In genomic region chr11:113556036-113556435, GRCh38 we compare ENCODE assay signal across 19 cellular contexts.
A peak's percentile ranks its signal among the peaks of the same experiment; 100 is the strongest.
DNase-seq lines count a peak whose midpoint lies in the region; ATAC-seq, FAIRE-seq and TF ChIP-seq lines count a peak whose summit lies in the region.
"Had no signal": no experiment of that assay in that cellular context is flagged by ENCODE, and none has a peak within 500 bp of the region (broad histone marks: within the 10 kb centered on the region; RNA-seq: fewer than 3 reads in every experiment).

No MANE protein-coding gene starts in this region.

- no peaks in the 10 kb centered on the region for H3K9me2 ChIP-seq in Karpas-422 (replicated peaks; ENCODE audit: insufficient read depth, low read length)

- no peak for TF ChIP-seq RAD21 in K562 (CRISPR knock-in tag; conservative IDR thresholded peaks at IDR 0.05 in 1 of 2, IDR thresholded peaks at IDR 0.05 in 1 of 2)

- in situ Hi-C loops in K562 (cut with MboI), result no loop called here

- H3F3A ChIP-seq in smooth muscle cell (ENCODE audit: low read depth), result peaks cover 5% of the 10 kb centered on the region

- H3K9ac ChIP-seq in Karpas-422 (ENCODE audit: low read length), result no peak overlapping the region
- H3K9ac ChIP-seq in K562 (ENCODE audit: insufficient read depth in 1 of 2, low read depth in 2 of 2, low read length in 2 of 2), result no peak overlapping the region
- H3K9ac ChIP-seq in smooth muscle cell (ENCODE audit: low read depth), result no peak overlapping the region
- H3K9ac ChIP-seq: BLaER1 treated with 17β-estradiol and CSF1 and Interleukin-3, amounts not matched to agents 10 nM and 100 nM had no signal

- H3K4me1 ChIP-seq in Karpas-422 (ENCODE audit: low read length) (peaks cover 59% of the 10 kb centered on the region), K562 (replicated peaks in 1 of 2; ENCODE audit: control insufficient read depth in 2 of 2, insufficient read depth in 2 of 2, low read length in 2 of 2) (peaks cover 8 to 30% of the 10 kb centered on the region in 2 experiments; a peak in 4 of 5 replicates), small intestine (ENCODE audit: control insufficient read depth in 2 of 2, insufficient read depth in 1 of 2, low read depth in 1 of 2, low read length in 1 of 2) (peaks cover 1 to 2% of the 10 kb centered on the region in 2 donors), smooth muscle cell (ENCODE audit: low read depth) (peaks cover 23% of the 10 kb centered on the region)

- no peak for TF ChIP-seq POLR2A in K562 (conservative IDR thresholded peaks at IDR 0.05)

- TF ChIP-seq EP300 in K562 (IDR thresholded peaks at IDR 0.05; ENCODE audit: low read length), result no peak

- no peak overlapping the region for H2AFZ ChIP-seq in Karpas-422 (ENCODE audit: low read length)
- peak overlapping the region; percentile 20; the same call in 1 of the 2 replicates for H2AFZ ChIP-seq in K562 (ENCODE audit: low read depth, low read length)
- H2AFZ ChIP-seq in smooth muscle cell (ENCODE audit: low read depth), result no peak overlapping the region

- H3K9me3 ChIP-seq in Karpas-422 (ENCODE audit: low read length), result no peaks in the 10 kb centered on the region
- H3K9me3 ChIP-seq in K562 (replicated peaks; ENCODE audit: control insufficient read depth, insufficient read depth, low read depth, low read length), result no peaks in the 10 kb centered on the region
- H3K9me3 ChIP-seq in small intestine (ENCODE audit: control insufficient read depth, low read depth), result no peaks in the 10 kb centered on the region
- H3K9me3 ChIP-seq in smooth muscle cell (replicated peaks; ENCODE audit: low read depth), result no peaks in the 10 kb centered on the region
- H3K9me3 ChIP-seq: BLaER1 treated with 17β-estradiol and CSF1 and Interleukin-3, amounts not matched to agents 10 nM and 100 nM; HAP-1 had no signal

- H3K9me1 ChIP-seq in K562 (ENCODE audit: control insufficient read depth, insufficient read depth, low read length), result no peaks in the 10 kb centered on the region

- H3K36me3 ChIP-seq in Karpas-422 (ENCODE audit: insufficient read depth, low read length), result no peaks in the 10 kb centered on the region
- H3K36me3 ChIP-seq in K562 (ENCODE audit: control insufficient read depth, insufficient read depth, low read length), result no peaks in the 10 kb centered on the region
- no peaks in the 10 kb centered on the region for H3K36me3 ChIP-seq in small intestine (ENCODE audit: control insufficient read depth in 2 of 2, insufficient read depth in 2 of 2, low read length in 2 of 2)
- no peaks in the 10 kb centered on the region for H3K36me3 ChIP-seq in smooth muscle cell (ENCODE audit: low read depth)
- H3K36me3 ChIP-seq: BLaER1 treated with 17β-estradiol and CSF1 and Interleukin-3, amounts not matched to agents 10 nM and 100 nM; HAP-1 had no signal

- WGBS in K562 (ENCODE audit: insufficient coverage, low coverage, missing lambda C conversion rate), result 28% methylated on average over 3 of the region's 3 CpGs
- 11 to 56% (median 27%) methylated on average over 3 of the region's 3 CpGs for WGBS in small intestine, 3 donors
- WGBS in smooth muscle cell (ENCODE audit: low lambda C conversion rate), result 78% methylated on average over 3 of the region's 3 CpGs

- CTCF ChIA-PET in K562 (lab: Yijun Ruan, JAX; ENCODE audit: low intra/inter-chr PET ratio), result no interaction called here

- FAIRE-seq in K562 (lab: Jason Lieb, UNC) (no peak), small intestine (lab: Jason Lieb, UNC) (no peak)
- FAIRE-seq: G401.6, GM12891, GM18507 had no signal

- intact Hi-C loops in K562 (cut with micrococcal nuclease), result no loop called here

- H3K4me2 ChIP-seq in Karpas-422 (ENCODE audit: low read depth, low read length, poor library complexity, severe bottlenecking) (peak overlapping the region; percentile 66), K562 (ENCODE audit: insufficient read depth, low read length) (peak overlapping the region; percentile 9; the same call in 1 of the 2 replicates), smooth muscle cell (no peak overlapping the region)
- H3K4me2 ChIP-seq: BLaER1 treated with 17β-estradiol and CSF1 and Interleukin-3, amounts not matched to agents 10 nM and 100 nM had no signal

- H4K20me1 ChIP-seq in Karpas-422 (ENCODE audit: insufficient read depth, low read depth, low read length) (no peaks in the 10 kb centered on the region), K562 (replicated peaks; ENCODE audit: control insufficient read depth, insufficient read depth, low read length) (no peaks in the 10 kb centered on the region), smooth muscle cell (ENCODE audit: low read depth) (no peaks in the 10 kb centered on the region)
- H4K20me1 ChIP-seq: BLaER1 treated with 17β-estradiol and CSF1 and Interleukin-3, amounts not matched to agents 10 nM and 100 nM had no signal

- peak overlapping the region; percentile 99 for H3K27ac ChIP-seq in Karpas-422 (ENCODE audit: low read length)
- H3K27ac ChIP-seq in K562 (ENCODE audit: extremely low read depth, low read depth, low read length), result no peak overlapping the region
- no peak overlapping the region for H3K27ac ChIP-seq in small intestine (ENCODE audit: low read depth in 1 of 2, low read length in 1 of 2)
- H3K27ac ChIP-seq in smooth muscle cell (ENCODE audit: low read depth), result no peak overlapping the region
- H3K27ac ChIP-seq: BLaER1 treated with 17β-estradiol and CSF1 and Interleukin-3, amounts not matched to agents 10 nM and 100 nM; HL-60 had no signal

- no peak for ATAC-seq in K562
- ATAC-seq: CD8-positive, alpha-beta T cell had no signal

- POLR2A ChIA-PET in K562 (lab: Yijun Ruan, JAX), result interaction anchor here (1.9 kb wide), 1 partner anchor 9 kb away, joined by 4 read pairs; no protein-coding TSS in a partner anchor

- DNase-seq in Karpas-422 (peak; percentile 68), NCI-H526 (lab: John Stamatoyannopoulos, UW) (peak; percentile 81 to 85), K562 (ENCODE audit: extremely low read depth in 1 of 4, low spot score in 3 of 4) (no peak), small intestine (peak; percentile 78), DMS53 treated with DMSO at 0.1 percent for 48 hours (lab: John Stamatoyannopoulos, UW; ENCODE audit: unreplicated experiment) (no peak), smooth muscle cell (lab: John Stamatoyannopoulos, UW; ENCODE audit: unreplicated experiment) (no peak), NCI-H1436 (lab: John Stamatoyannopoulos, UW) (no peak)
- no peak for DNase-seq in activated CD4-positive, CD25-positive, alpha-beta regulatory T cell treated with anti-CD3 and anti-CD28 coated beads, Interleukin-2, amount 50 U/mL, for 72 hours
- DNase-seq: DMS 273 treated with DMSO at 0.1 percent for 48 hours, DMS53, IMR-90, KBM-7 had no signal

- no peak for TF ChIP-seq CTCF in K562 (IDR thresholded peaks at IDR 0.05 in 2 of 3, conservative IDR thresholded peaks at IDR 0.05 in 1 of 3; ENCODE audit: insufficient read depth in 2 of 3, low read depth in 1 of 3, low read length in 3 of 3)
- no peak for TF ChIP-seq CTCF in smooth muscle cell (IDR thresholded peaks at IDR 0.05; ENCODE audit: borderline replicate concordance, insufficient read depth, poor library complexity, severe bottlenecking)

- H3K27me3 ChIP-seq in Karpas-422 (ENCODE audit: low read length) (no peaks in the 10 kb centered on the region), K562 (ENCODE audit: control insufficient read depth in 2 of 2, insufficient read depth in 2 of 2, low read length in 2 of 2) (no peaks in the 10 kb centered on the region), small intestine (ENCODE audit: control insufficient read depth in 2 of 2, insufficient read depth in 2 of 2, low read length in 2 of 2) (no peaks in the 10 kb centered on the region), smooth muscle cell (ENCODE audit: low read depth) (no peaks in the 10 kb centered on the region)
- H3K27me3 ChIP-seq: BLaER1 treated with 17β-estradiol and CSF1 and Interleukin-3, amounts not matched to agents 10 nM and 100 nM had no signal

- H3K4me3 ChIP-seq in Karpas-422 (ENCODE audit: low read length), result 0 out of 2 replicates have a peak overlapping the region, but pooled peaks have one; percentile 14
- no peak overlapping the region for H3K4me3 ChIP-seq in K562
- H3K4me3 ChIP-seq in small intestine (ENCODE audit: low read depth in 1 of 2, low read length in 2 of 2), result no peak overlapping the region
- no peak overlapping the region for H3K4me3 ChIP-seq in smooth muscle cell
- H3K4me3 ChIP-seq: BLaER1 treated with 17β-estradiol and CSF1 and Interleukin-3, amounts not matched to agents 10 nM and 100 nM; HAP-1 had no signal

- no TSS peak for BruUV-seq in K562 (replicated peaks; lab: Mats Ljungman, UMichigan)

- H3K79me2 ChIP-seq in Karpas-422 (ENCODE audit: low read length) (no peaks in the 10 kb centered on the region), K562 (ENCODE audit: control insufficient read depth, insufficient read depth, low read length) (no peaks in the 10 kb centered on the region), smooth muscle cell (ENCODE audit: low read depth) (no peaks in the 10 kb centered on the region)

TF ChIP-seq in K562, 482 proteins besides CTCF, POLR2A, EP300 and RAD21:
- no peak for TF ChIP-seq NR3C1 (CRISPR knock-in tag; IDR thresholded peaks at IDR 0.05)
- peak; percentile 36; the same call in 1 of the 2 replicates for TF ChIP-seq ZEB2 (IDR thresholded peaks at IDR 0.05)

Comparison
In these comparisons a context has a peak if more than half of its experiments do, and no peak if none do; other contexts are left out.
1. DNase-seq: peak in Karpas-422 (single experiment), NCI-H526 (2 of 2) and small intestine (single experiment); none in K562 (0 of 4), activated CD4-positive, CD25-positive, alpha-beta regulatory T cell treated with anti-CD3 and anti-CD28 coated beads, Interleukin-2, amount 50 U/mL, for 72 hours (single experiment), DMS53 treated with DMSO at 0.1 percent for 48 hours (single experiment), smooth muscle cell (single experiment) and NCI-H1436 (single experiment).